ENCODE assay signal across 22 cellular contexts in genomic region chr5:8827701-8828100, GRCh38.
DNase-seq lines count a peak whose midpoint lies in the region; ATAC-seq, FAIRE-seq and TF ChIP-seq lines count a peak whose summit lies in the region.
"Had no signal": no experiment of that assay in that cellular context is flagged by ENCODE, and none has a peak within 500 bp of the region (broad histone marks: within the 10 kb centered on the region; RNA-seq: fewer than 3 reads in every experiment).

No MANE protein-coding gene starts in this region.

- H3K9me3 Mint-ChIP-seq in neural progenitor cell, result peaks cover 10% of the 10 kb centered on the region

- peaks cover 2% of the 10 kb centered on the region for H3K27me3 Mint-ChIP-seq in neural progenitor cell (ENCODE audit: insufficient read depth, low read depth)
- H3K27me3 Mint-ChIP-seq: stimulated activated naive CD8-positive, alpha-beta T cell treated with anti-CD3 and anti-CD28 coated beads, Interleukin-15, amount 100 ng/mL, for 72 hours had no signal

- H3K4me1 ChIP-seq in endothelial cell of umbilical vein (ENCODE audit: control insufficient read depth, extremely low read depth, insufficient read depth, low read length), result peaks cover 24% of the 10 kb centered on the region
- H3K4me1 ChIP-seq in neural progenitor cell, result peaks cover 22% of the 10 kb centered on the region
- no peaks in the 10 kb centered on the region for H3K4me1 ChIP-seq in lower lobe of right lung
- H3K4me1 ChIP-seq: gastrocnemius medialis, right lobe of liver had no signal

- CTCF ChIA-PET in endothelial cell of umbilical vein (lab: Charles Lee), result interaction anchor here (1.3 kb wide), 1 partner anchor 19 kb away, joined by 3 read pairs; no protein-coding TSS in a partner anchor

- no TSS peak for BruUV-seq in endothelial cell of umbilical vein (replicated peaks; lab: Mats Ljungman, UMichigan)

- in situ Hi-C loops in SK-MEL-5 (cut with HindIII; ENCODE audit: low pct_unique_long_range_greater_than_20kb, low sequenced_read_pairs), result no loop called here

- H3K27me3 ChIP-seq in endothelial cell of umbilical vein (ENCODE audit: control insufficient read depth in 2 of 2, insufficient read depth in 2 of 2, low read length in 2 of 2) (no peaks in the 10 kb centered on the region), neural progenitor cell (no peaks in the 10 kb centered on the region), lower lobe of right lung (ENCODE audit: low read depth) (no peaks in the 10 kb centered on the region)
- H3K27me3 ChIP-seq: gastrocnemius medialis, ovary, right lobe of liver had no signal

- H3K4me3 ChIP-seq in endothelial cell of umbilical vein (replicated peaks in 1 of 3; ENCODE audit: insufficient read depth in 1 of 3, low read depth in 1 of 3, low read length in 3 of 3) (no peak overlapping the region), neural progenitor cell (no peak overlapping the region), lower lobe of right lung (no peak overlapping the region)
- H3K4me3 ChIP-seq: gastrocnemius medialis, ovary, right lobe of liver had no signal

- H3K9ac ChIP-seq in endothelial cell of umbilical vein (replicated peaks; ENCODE audit: extremely low read depth, insufficient read depth, low read length), result no peak overlapping the region
- H3K9ac ChIP-seq in neural progenitor cell, result no peak overlapping the region

- intact Hi-C loops in endothelial cell of umbilical vein (cut with micrococcal nuclease) (no loop called here), lower lobe of right lung (cut with DNase I) (no loop called here)

- TF ChIP-seq POLR2A in endothelial cell of umbilical vein (IDR thresholded peaks at IDR 0.05; ENCODE audit: low read depth, low read length), result no peak
- no peak for TF ChIP-seq POLR2A in GM12892 (IDR thresholded peaks at IDR 0.05; ENCODE audit: low read depth, low read length)

- DNase-seq in Daoy (ENCODE audit: low read depth) (peak; percentile 9), SK-MEL-5 (ENCODE audit: low read depth, low spot score) (peak; percentile 50), endothelial cell of umbilical vein (ENCODE audit: low read depth, low spot score) (peak; percentile 30), neural progenitor cell (ENCODE audit: low spot score) (no peak), lower lobe of right lung (no peak), DMS53 treated with DMSO at 0.1 percent for 48 hours (lab: John Stamatoyannopoulos, UW; ENCODE audit: unreplicated experiment) (no peak), GM12892 (ENCODE audit: insufficient read length) (no peak)
- DNase-seq: activated CD4-positive, alpha-beta T cell treated with anti-CD3 and anti-CD28 coated beads for 1 hour; activated effector memory CD4-positive, alpha-beta T cell treated with Interleukin-2 at 50 U/mL for 16 hours; amygdala; CD8-positive, alpha-beta T cell; gastrocnemius medialis; left ventricle myocardium superior; NCI-H2081; NCI-H524; ovary; right lobe of liver; SHP77 treated with DMSO at 0.1 percent for 48 hours; stimulated activated naive CD8-positive, alpha-beta T cell treated with anti-CD3 and anti-CD28 coated beads, Interleukin-15, amount 100 ng/mL, for 72 hours had no signal

- H4K20me1 ChIP-seq in endothelial cell of umbilical vein (replicated peaks; ENCODE audit: control insufficient read depth, extremely low read depth, insufficient read depth, low read length) (no peaks in the 10 kb centered on the region), neural progenitor cell (ENCODE audit: low read depth) (no peaks in the 10 kb centered on the region)

- H3K4me2 ChIP-seq in endothelial cell of umbilical vein (ENCODE audit: insufficient read depth, low read length) (peak overlapping the region; percentile 58), neural progenitor cell (no peak overlapping the region)

- POLR2A ChIA-PET in endothelial cell of umbilical vein (lab: Charles Lee), result no interaction called here

- H3K36me3 Mint-ChIP-seq in neural progenitor cell, result no peaks in the 10 kb centered on the region
- H3K36me3 Mint-ChIP-seq: CD8-positive, alpha-beta T cell had no signal

- H3K9me3 ChIP-seq in endothelial cell of umbilical vein (replicated peaks; ENCODE audit: control insufficient read depth, insufficient read depth, low read length) (no peaks in the 10 kb centered on the region), neural progenitor cell (ENCODE audit: low read depth) (no peaks in the 10 kb centered on the region), lower lobe of right lung (no peaks in the 10 kb centered on the region)
- H3K9me3 ChIP-seq: gastrocnemius medialis, ovary, right lobe of liver had no signal

- peaks cover 47% of the 10 kb centered on the region for H3K4me1 Mint-ChIP-seq in neural progenitor cell
- H3K4me1 Mint-ChIP-seq: stimulated activated naive CD8-positive, alpha-beta T cell treated with anti-CD3 and anti-CD28 coated beads, Interleukin-15, amount 100 ng/mL, for 72 hours had no signal

- H3K27ac ChIP-seq in endothelial cell of umbilical vein (ENCODE audit: insufficient read depth, low read depth, low read length) (peak overlapping the region; percentile 43), neural progenitor cell (no peak overlapping the region), lower lobe of right lung (no peak overlapping the region)
- H3K27ac ChIP-seq: gastrocnemius medialis, ovary, right lobe of liver had no signal

- dilution Hi-C loops in endothelial cell of umbilical vein (cut with MboI; ENCODE audit: extremely low pct_ligation_motif_present, low sequenced_read_pairs), result no loop called here

- H2AFZ ChIP-seq in endothelial cell of umbilical vein (ENCODE audit: low read depth, low read length) (peak overlapping the region; percentile 90), neural progenitor cell (replicated peaks) (peak overlapping the region; percentile 53)

- H3K36me3 ChIP-seq in endothelial cell of umbilical vein (ENCODE audit: control insufficient read depth in 2 of 2, extremely low read depth in 1 of 2, insufficient read depth in 2 of 2, low read length in 2 of 2), result no peaks in the 10 kb centered on the region
- H3K36me3 ChIP-seq in neural progenitor cell, result no peaks in the 10 kb centered on the region
- no peaks in the 10 kb centered on the region for H3K36me3 ChIP-seq in lower lobe of right lung
- H3K36me3 ChIP-seq: gastrocnemius medialis, ovary, right lobe of liver had no signal

- ATAC-seq in lower lobe of right lung (no peak), HG02884 (IDR thresholded peaks at IDR 0.05; ENCODE audit: unreplicated experiment) (no peak)
- ATAC-seq: CD8-positive, alpha-beta T cell; gastrocnemius medialis; left ventricle myocardium superior; right lobe of liver; stimulated activated naive CD8-positive, alpha-beta T cell treated with anti-CD3 and anti-CD28 coated beads, Interleukin-15, amount 100 ng/mL, for 72 hours had no signal

- peak; percentile 43 for FAIRE-seq in endothelial cell of umbilical vein (lab: Jason Lieb, UNC)
- no peak for FAIRE-seq in GM12892 (lab: Jason Lieb, UNC)
- FAIRE-seq: colon, endometrium had no signal

- TF ChIP-seq CTCF in endothelial cell of umbilical vein (IDR thresholded peaks at IDR 0.05; ENCODE audit: extremely low read depth in 1 of 2, insufficient read depth in 1 of 2, low read depth in 1 of 2, low read length in 2 of 2) (no peak), neural progenitor cell (IDR thresholded peaks at IDR 0.05) (no peak), lower lobe of right lung (IDR thresholded peaks at IDR 0.05) (no peak)

- H3K4me3 Mint-ChIP-seq in neural progenitor cell, result no peak overlapping the region
- H3K4me3 Mint-ChIP-seq: CD8-positive, alpha-beta T cell; stimulated activated naive CD8-positive, alpha-beta T cell treated with anti-CD3 and anti-CD28 coated beads, Interleukin-15, amount 100 ng/mL, for 72 hours had no signal

- H3K79me2 ChIP-seq in endothelial cell of umbilical vein (ENCODE audit: control insufficient read depth, insufficient read depth, low read length) (no peaks in the 10 kb centered on the region), neural progenitor cell (ENCODE audit: low read depth) (no peaks in the 10 kb centered on the region)

- peak overlapping the region; percentile 42 for H3K27ac Mint-ChIP-seq in neural progenitor cell
- H3K27ac Mint-ChIP-seq: CD8-positive, alpha-beta T cell; stimulated activated naive CD8-positive, alpha-beta T cell treated with anti-CD3 and anti-CD28 coated beads, Interleukin-15, amount 100 ng/mL, for 72 hours had no signal

- H3F3A ChIP-seq in neural progenitor cell (ENCODE audit: low read depth), result no peaks in the 10 kb centered on the region

- H3K9me1 ChIP-seq in endothelial cell of umbilical vein (replicated peaks; ENCODE audit: control insufficient read depth, extremely low read depth, insufficient read depth, low read length), result no peaks in the 10 kb centered on the region

TF ChIP-seq in endothelial cell of umbilical vein, 7 proteins besides CTCF, POLR2A, EP300 and RAD21:
- TF ChIP-seq JUN (IDR thresholded peaks at IDR 0.05; ENCODE audit: borderline replicate concordance, insufficient read depth, insufficient read length, low read depth) (no peak), FOS (IDR thresholded peaks at IDR 0.05; ENCODE audit: borderline replicate concordance, insufficient read depth, low read length) (peak; percentile 13)

Comparison
In these comparisons a context has a peak if more than half of its experiments do, and no peak if none do; other contexts are left out.
1. DNase-seq: peak in Daoy (single experiment), SK-MEL-5 (single experiment) and endothelial cell of umbilical vein (single experiment); none in neural progenitor cell (single experiment), lower lobe of right lung (single experiment), DMS53 treated with DMSO at 0.1 percent for 48 hours (single experiment) and GM12892 (single experiment).